Comparison of ENCODE assay signal across 8 cellular contexts in the genomic region with DNA sequence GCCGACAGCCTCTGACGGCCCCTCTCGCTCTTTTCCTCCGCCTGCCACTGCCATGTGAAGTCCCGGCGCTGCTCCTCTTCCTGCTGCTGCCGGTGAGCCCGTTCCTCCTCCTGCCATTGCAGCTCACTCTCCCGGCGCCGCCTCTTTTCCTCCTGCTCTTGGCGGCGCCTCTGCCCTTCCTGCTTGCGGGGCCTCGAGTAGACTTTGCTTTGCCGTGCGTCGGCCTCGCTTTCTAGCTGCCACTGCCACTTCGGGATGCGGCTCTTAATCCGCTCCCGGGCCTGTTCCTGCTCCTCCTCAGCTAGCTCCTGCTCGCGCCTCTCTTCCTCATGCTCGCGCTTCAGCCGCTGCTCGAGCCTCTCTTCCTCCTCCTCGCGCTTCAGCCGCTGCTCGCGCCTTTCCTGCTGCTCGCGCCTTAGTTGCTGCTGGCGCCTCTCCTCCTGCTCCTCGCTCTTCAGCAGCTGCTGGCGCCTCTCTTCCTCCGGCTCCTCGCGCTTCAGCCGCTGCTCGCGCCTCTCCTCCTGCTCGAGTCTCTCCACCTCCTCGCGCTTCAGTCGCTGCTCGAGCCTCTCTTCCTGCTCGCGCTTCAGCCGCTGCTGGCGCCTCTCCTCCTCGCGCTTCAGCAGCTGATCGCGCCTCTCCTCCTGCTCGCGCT. TPM values are rescaled to one million over a fixed set of nuclear protein-coding genes. Genes with fewer than 3 reads are reported as not detected.
DNase-seq lines count a peak whose midpoint lies in the region; ATAC-seq and TF ChIP-seq lines count a peak whose summit lies in the region.

No MANE protein-coding gene starts in this region.

- H3K27ac Mint-ChIP-seq in MCF 10A (ENCODE audit: low read depth, unreplicated experiment): no peak overlapping the region
- H3K27ac Mint-ChIP-seq in stimulated activated naive B cell treated with anti-CD40 and anti-IgM and Interleukin-4, amounts not matched to agents 10 μg/mL and 1 μg/mL and 100 μg/mL, for 72 hours: no peak overlapping the region

- no peaks in the 10 kb centered on the region for H3K27me3 Mint-ChIP-seq in MCF 10A (ENCODE audit: insufficient read depth, unreplicated experiment)
- peaks cover 8 to 19% of the 10 kb centered on the region in 2 donors for H3K27me3 Mint-ChIP-seq in stimulated activated naive B cell treated with anti-CD40 and anti-IgM and Interleukin-4, amounts not matched to agents 10 μg/mL and 1 μg/mL and 100 μg/mL, for 72 hours

- H3K9ac ChIP-seq in NT2/D1 (ENCODE audit: insufficient read length, low read depth): peak overlapping the region; percentile 80

- no peaks in the 10 kb centered on the region for H3K36me3 ChIP-seq in NT2/D1 (ENCODE audit: insufficient read depth, insufficient read length, low read length)

- peak overlapping the region; percentile 50 for H3K4me3 ChIP-seq in NT2/D1 (ENCODE audit: insufficient read length, low read depth)

- ATAC-seq in stimulated activated naive B cell treated with anti-CD40 and anti-IgM and Interleukin-4, amounts not matched to agents 10 μg/mL and 1 μg/mL and 100 μg/mL, for 72 hours (replicated peaks): peak; percentile 25 to 50
- ATAC-seq in HG02840 (IDR thresholded peaks at IDR 0.05; ENCODE audit: low FRiP score, unreplicated experiment) (no peak), GM18517 (IDR thresholded peaks at IDR 0.05; ENCODE audit: unreplicated experiment) (no peak)

- peaks cover 10% of the 10 kb centered on the region for H3K4me1 ChIP-seq in NT2/D1 (ENCODE audit: insufficient read depth, insufficient read length)

- peaks cover 97% of the 10 kb centered on the region for H3K27me3 ChIP-seq in NT2/D1 (ENCODE audit: insufficient read depth, insufficient read length)

- POLR2A ChIA-PET in MCF 10A (lab: Yijun Ruan, JAX): interaction anchor here (0.6 to 4.5 kb wide), 27 partner anchors 10 to 726 kb away, joined by 3 to 45 read pairs (median 4); a partner anchor contains a TSS

- intact Hi-C loops in MCF 10A (cut with micrococcal nuclease): loop anchor here (2.0 kb wide), 1 partner anchor 32 kb away; no protein-coding TSS in a partner anchor

- peak; percentile 22 for DNase-seq in 8988T
- peak; percentile 47 for DNase-seq in GF-D8 (lab: John Stamatoyannopoulos, UW)
- peak; percentile 68 for DNase-seq in NT2/D1 (ENCODE audit: low read depth, low spot score)
- peak; percentile 71 for DNase-seq in MCF 10A (ENCODE audit: unreplicated experiment)
- peak; percentile 77 for DNase-seq in left kidney (ENCODE audit: low read depth, low spot score)
- no peak for DNase-seq in stimulated activated naive B cell treated with anti-CD40 and anti-IgM and Interleukin-4, amounts not matched to agents 10 μg/mL and 1 μg/mL and 100 μg/mL, for 72 hours

- CTCF ChIA-PET in MCF 10A (lab: Yijun Ruan, JAX): interaction anchor here (0.6 to 5.5 kb wide), 17 partner anchors 9 to 385 kb away, joined by 3 to 78 read pairs (median 5); no protein-coding TSS in a partner anchor

- H3K4me1 Mint-ChIP-seq in MCF 10A (ENCODE audit: insufficient read depth, unreplicated experiment): no peaks in the 10 kb centered on the region
- peaks cover 0 to 10% of the 10 kb centered on the region in 2 donors for H3K4me1 Mint-ChIP-seq in stimulated activated naive B cell treated with anti-CD40 and anti-IgM and Interleukin-4, amounts not matched to agents 10 μg/mL and 1 μg/mL and 100 μg/mL, for 72 hours

- no peak for TF ChIP-seq CTCF in MCF 10A (IDR thresholded peaks at IDR 0.05; ENCODE audit: unreplicated experiment)

- H3K9me3 Mint-ChIP-seq in MCF 10A (ENCODE audit: unreplicated experiment): peaks cover 7% of the 10 kb centered on the region
- peaks cover 0 to 1% of the 10 kb centered on the region in 2 donors for H3K9me3 Mint-ChIP-seq in stimulated activated naive B cell treated with anti-CD40 and anti-IgM and Interleukin-4, amounts not matched to agents 10 μg/mL and 1 μg/mL and 100 μg/mL, for 72 hours

- no peak overlapping the region for H3K4me3 Mint-ChIP-seq in MCF 10A (ENCODE audit: unreplicated experiment)
- H3K4me3 Mint-ChIP-seq in stimulated activated naive B cell treated with anti-CD40 and anti-IgM and Interleukin-4, amounts not matched to agents 10 μg/mL and 1 μg/mL and 100 μg/mL, for 72 hours: no peak overlapping the region

- no TSS peak for BruUV-seq in MCF 10A (replicated peaks; lab: Mats Ljungman, UMichigan)

- peaks cover 81% of the 10 kb centered on the region for H3K9me3 ChIP-seq in NT2/D1 (ENCODE audit: insufficient read depth, low read length)

- no peaks in the 10 kb centered on the region for H3K36me3 Mint-ChIP-seq in MCF 10A (ENCODE audit: insufficient read depth, unreplicated experiment)
- H3K36me3 Mint-ChIP-seq in stimulated activated naive B cell treated with anti-CD40 and anti-IgM and Interleukin-4, amounts not matched to agents 10 μg/mL and 1 μg/mL and 100 μg/mL, for 72 hours: peaks cover 0 to 8% of the 10 kb centered on the region in 2 donors

RNA-seq across cellular contexts. Expression of a gene that starts 4.3 kb away (rescaled TPM):
- total RNA-seq in MCF 10A (2022): 0.12 and 0.22 TPM in 2 replicates

RNA-seq across cellular contexts. Expression of a gene that starts 22.1 kb away (rescaled TPM):
- total RNA-seq in MCF 10A (2022): not detected in 2 replicates

RNA-seq across cellular contexts. Expression of a gene that starts 48.0 kb away (rescaled TPM):
- total RNA-seq in MCF 10A (2022): not detected in 2 replicates

Comparison
In these comparisons a context has a peak if more than half of its experiments do, and no peak if none do; other contexts are left out.
1. ATAC-seq: peak in stimulated activated naive B cell treated with anti-CD40 and anti-IgM and Interleukin-4, amounts not matched to agents 10 μg/mL and 1 μg/mL and 100 μg/mL, for 72 hours (2 of 2); none in HG02840 (single experiment) and GM18517 (single experiment).